30 cellular contexts compared by ENCODE assay signal in genomic region chr22:36875741-36876140, GRCh38. TPM values are rescaled to one million over a fixed set of nuclear protein-coding genes. Genes with fewer than 3 reads are reported as not detected.
"Had no signal": no experiment of that assay in that cellular context is flagged by ENCODE, and none has a peak within 500 bp of the region (broad histone marks: within the 10 kb centered on the region; RNA-seq: fewer than 3 reads in every experiment).

No MANE protein-coding gene starts in this region.

- DNase-seq: activated B cell treated with CpG ODN at 0.5 μM for 24 hours; activated effector memory CD4-positive, alpha-beta T cell treated with Interleukin-2 at 50 U/mL for 16 hours; activated naive CD4-positive, alpha-beta T cell treated with Interleukin-2 at 50 U/mL for 16 hours; activated naive CD8-positive, alpha-beta T cell treated with anti-CD3 and anti-CD28 coated beads, Interleukin-2, amount 10 ng/mL, durations not matched to agents 7 days and 5 days; activated T-cell treated with anti-CD3 and anti-CD28 coated beads, Interleukin-2, amount 50 U/mL, for 72 hours; amygdala; caudate nucleus; endodermal cell; foreskin fibroblast; head of caudate nucleus; hippocampal formation; left cardiac atrium; left ventricle myocardium superior; stimulated activated CD4-positive, alpha-beta T cell treated with anti-CD3 and anti-CD28 coated beads, Interleukin-1b, Interleukin-23, amount 100 ng/mL, for 48 hours; stimulated activated CD4-positive, alpha-beta T cell treated with anti-CD3 and anti-CD28 coated beads, Interleukin-4, amount 100 ng/mL, for 4 hours; stimulated activated CD8-positive, alpha-beta memory T cell treated with anti-CD3 and anti-CD28 coated beads, Interleukin-4, amount 100 ng/mL, for 48 hours; stimulated activated naive CD4-positive, alpha-beta T cell; tibial artery had no signal

- H3K27ac Mint-ChIP-seq: activated B cell treated with CpG ODN at 0.5 μM for 24 hours; activated T-cell treated with anti-CD3 and anti-CD28 coated beads, Interleukin-2, amount 50 U/mL, for 72 hours; endodermal cell had no signal

- H3K4me1 Mint-ChIP-seq: neural crest cell had no signal

- H3K27me3 ChIP-seq: right atrium auricular region had no signal

- H3K27me3 Mint-ChIP-seq: activated B cell treated with CpG ODN at 0.5 μM for 24 hours; activated naive CD8-positive, alpha-beta T cell treated with anti-CD3 and anti-CD28 coated beads, Interleukin-2, amount 10 ng/mL, durations not matched to agents 7 days and 5 days had no signal

- H3K4me3 Mint-ChIP-seq: activated B cell treated with CpG ODN at 0.5 μM for 24 hours; activated naive CD8-positive, alpha-beta T cell treated with anti-CD3 and anti-CD28 coated beads, Interleukin-2, amount 10 ng/mL, durations not matched to agents 7 days and 5 days; activated T-cell treated with anti-CD3 and anti-CD28 coated beads, Interleukin-2, amount 50 U/mL, for 72 hours; endodermal cell; neural crest cell had no signal

- H3K4me3 ChIP-seq: right atrium auricular region, SK-N-MC, smooth muscle cell, suprapubic skin, tibial artery had no signal

- ATAC-seq: activated T-cell treated with anti-CD3 and anti-CD28 coated beads, Interleukin-2, amount 50 U/mL, for 72 hours; esophagus mucosa; left cardiac atrium; left ventricle myocardium superior had no signal

- H3K36me3 ChIP-seq: right atrium auricular region, suprapubic skin, tibial artery had no signal

- H3K27ac ChIP-seq: right atrium auricular region, SK-N-MC, suprapubic skin, tibial artery had no signal

- H3K9me3 ChIP-seq: suprapubic skin had no signal

RNA-seq across cellular contexts. Expression of gene NCF4, which starts 14.9 kb away (rescaled TPM):
- total RNA-seq: chondrocyte, endodermal cell, lung microvascular endothelial cell, neural crest cell, pulmonary artery endothelial cell, smooth muscle cell had no signal

RNA-seq across cellular contexts. Expression of gene CSF2RB, which starts 37.7 kb away (rescaled TPM):
- total RNA-seq: endodermal cell, neural crest cell, smooth muscle cell had no signal

RNA-seq across cellular contexts. Expression of gene PVALB, which starts 58.9 kb away (rescaled TPM):
- total RNA-seq: activated B cell treated with CpG ODN at 0.5 μM for 24 hours; activated naive CD8-positive, alpha-beta T cell treated with anti-CD3 and anti-CD28 coated beads, Interleukin-2, amount 10 ng/mL, durations not matched to agents 7 days and 5 days; activated T-cell treated with anti-CD3 and anti-CD28 coated beads, Interleukin-2, amount 50 U/mL, for 72 hours; chondrocyte; endodermal cell; esophagus mucosa; left cardiac atrium; left ventricle myocardium superior; lung microvascular endothelial cell; mucosa of gallbladder; omental fat pad; pulmonary artery endothelial cell; right atrium auricular region; smooth muscle cell; suprapubic skin; T-helper 2 cell treated with Interferon-gamma antibody and Interleukin-4, amounts not matched to agents 100 ng/mL and 5 ng/mL, for 36 hours had no signal
